Comparison of ENCODE assay signal across 24 cellular contexts in genomic region chr14:88919502-88919901, GRCh38.
A peak's percentile ranks its signal among the peaks of the same experiment; 100 is the strongest.
DNase-seq lines count a peak whose midpoint lies in the region; ATAC-seq and TF ChIP-seq lines count a peak whose summit lies in the region.
"Had no signal": no experiment of that assay in that cellular context is flagged by ENCODE, and none has a peak within 500 bp of the region (broad histone marks: within the 10 kb centered on the region; RNA-seq: fewer than 3 reads in every experiment).

No MANE protein-coding gene starts in this region.

- DNase-seq in ELR (ENCODE audit: low read depth): peak; percentile 34
- DNase-seq in M059J (ENCODE audit: low read depth): peak; percentile 61
- peak; percentile 59 for DNase-seq in epithelial cell of prostate (ENCODE audit: low read depth, low spot score)
- no peak for DNase-seq in retinal pigment epithelial cell (ENCODE audit: low read depth)
- DNase-seq in activated T-cell treated with anti-CD3 and anti-CD28 coated beads, Interleukin-2, amount 50 U/mL, for 24 hours: no peak
- DNase-seq: activated CD4-positive, alpha-beta T cell treated with anti-CD3 and anti-CD28 coated beads for 4 hours; activated CD8-positive, alpha-beta memory T cell treated with anti-CD3 and anti-CD28 coated beads for 24 hours; activated effector memory CD4-positive, alpha-beta T cell treated with anti-CD3 and anti-CD28 coated beads, Interleukin-2, amount 50 U/mL, for 16 hours; activated naive CD8-positive, alpha-beta T cell treated with anti-CD3 and anti-CD28 coated beads, Interleukin-2, amount 10 ng/mL, durations not matched to agents 7 days and 5 days; glutamatergic neuron; KG1; kidney; NCI-H146; NCI-H2107; pancreas; stimulated activated CD4-positive, alpha-beta T cell treated with anti-CD3 and anti-CD28 coated beads, Interleukin-1b, Interleukin-23, amount 100 ng/mL, for 48 hours had no signal

- H3K4me1 Mint-ChIP-seq in activated T-cell treated with anti-CD3 and anti-CD28 coated beads, Interleukin-2, amount 50 U/mL, for 24 hours (ENCODE audit: low read depth): no peaks in the 10 kb centered on the region
- H3K4me1 Mint-ChIP-seq: activated naive CD8-positive, alpha-beta T cell treated with anti-CD3 and anti-CD28 coated beads, Interleukin-2, amount 10 ng/mL, durations not matched to agents 7 days and 5 days; central memory CD8-positive, alpha-beta T cell; neural crest cell had no signal

- H3K27ac Mint-ChIP-seq in activated T-cell treated with anti-CD3 and anti-CD28 coated beads, Interleukin-2, amount 50 U/mL, for 24 hours: no peak overlapping the region
- H3K27ac Mint-ChIP-seq: activated naive CD8-positive, alpha-beta T cell treated with anti-CD3 and anti-CD28 coated beads, Interleukin-2, amount 10 ng/mL, durations not matched to agents 7 days and 5 days; T-helper 2 cell treated with Interferon-gamma antibody and Interleukin-4, amounts not matched to agents 5 μg/mL and 100 μg/mL, for 36 hours had no signal

- ATAC-seq in GM21786 (IDR thresholded peaks at IDR 0.05; ENCODE audit: unreplicated experiment) (no peak), HG03571 (IDR thresholded peaks at IDR 0.05; ENCODE audit: unreplicated experiment) (no peak)
- ATAC-seq: pancreas had no signal

- peaks cover 36% of the 10 kb centered on the region for H3K27me3 Mint-ChIP-seq in activated T-cell treated with anti-CD3 and anti-CD28 coated beads, Interleukin-2, amount 50 U/mL, for 24 hours

- H3K9me3 Mint-ChIP-seq in activated T-cell treated with anti-CD3 and anti-CD28 coated beads, Interleukin-2, amount 50 U/mL, for 24 hours: peaks cover 2% of the 10 kb centered on the region
- H3K9me3 Mint-ChIP-seq: activated naive CD8-positive, alpha-beta T cell treated with anti-CD3 and anti-CD28 coated beads, Interleukin-2, amount 10 ng/mL, durations not matched to agents 7 days and 5 days; central memory CD8-positive, alpha-beta T cell; T-helper 2 cell treated with Interferon-gamma antibody and Interleukin-4, amounts not matched to agents 5 μg/mL and 100 μg/mL, for 36 hours had no signal

- no peak overlapping the region for H3K4me3 ChIP-seq in retinal pigment epithelial cell (ENCODE audit: low read length)
- H3K4me3 ChIP-seq: pancreas, right atrium auricular region, smooth muscle cell had no signal

- H3K27ac ChIP-seq in epithelial cell of prostate: no peak overlapping the region
- H3K27ac ChIP-seq: pancreas, right atrium auricular region, VCaP had no signal

- H3K4me3 Mint-ChIP-seq in activated T-cell treated with anti-CD3 and anti-CD28 coated beads, Interleukin-2, amount 50 U/mL, for 24 hours: no peak overlapping the region
- H3K4me3 Mint-ChIP-seq: activated naive CD8-positive, alpha-beta T cell treated with anti-CD3 and anti-CD28 coated beads, Interleukin-2, amount 10 ng/mL, durations not matched to agents 7 days and 5 days; central memory CD8-positive, alpha-beta T cell; neural crest cell; T-helper 2 cell treated with Interferon-gamma antibody and Interleukin-4, amounts not matched to agents 5 μg/mL and 100 μg/mL, for 36 hours had no signal

- peak; percentile 27 for TF ChIP-seq CTCF in retinal pigment epithelial cell (conservative IDR thresholded peaks at IDR 0.05; ENCODE audit: low read depth, low read length)

- no peaks in the 10 kb centered on the region for H3K36me3 Mint-ChIP-seq in activated T-cell treated with anti-CD3 and anti-CD28 coated beads, Interleukin-2, amount 50 U/mL, for 24 hours (ENCODE audit: low read depth)
- H3K36me3 Mint-ChIP-seq: activated naive CD8-positive, alpha-beta T cell treated with anti-CD3 and anti-CD28 coated beads, Interleukin-2, amount 10 ng/mL, durations not matched to agents 7 days and 5 days had no signal

Comparison
In these comparisons a context has a peak if more than half of its experiments do, and no peak if none do; other contexts are left out.
1. DNase-seq: peak in ELR (single experiment), M059J (single experiment) and epithelial cell of prostate (single experiment); none in retinal pigment epithelial cell (single experiment) and activated T-cell treated with anti-CD3 and anti-CD28 coated beads, Interleukin-2, amount 50 U/mL, for 24 hours (single experiment).